ENCODE assay signal across 21 cellular contexts in genomic region chr6:64084201-64084663, GRCh38.
DNase-seq lines count a peak whose midpoint lies in the region; ATAC-seq, FAIRE-seq and TF ChIP-seq lines count a peak whose summit lies in the region.
"Had no signal": no experiment of that assay in that cellular context is flagged by ENCODE, and none has a peak within 500 bp of the region (broad histone marks: within the 10 kb centered on the region; RNA-seq: fewer than 3 reads in every experiment).

No MANE protein-coding gene starts in this region.

- no peak overlapping the region for H4K8ac ChIP-seq in mesenchymal stem cell (ENCODE audit: low read length)

- H3K9ac ChIP-seq in HepG2 (ENCODE audit: insufficient read depth, low read depth, low read length): no peak overlapping the region
- no peak overlapping the region for H3K9ac ChIP-seq in endodermal cell (ENCODE audit: extremely low read depth, low read length, poor library complexity, severe bottlenecking)
- no peak overlapping the region for H3K9ac ChIP-seq in mesenchymal stem cell (ENCODE audit: low read length)
- H3K9ac ChIP-seq: BLaER1 treated with 17β-estradiol and CSF1 and Interleukin-3, amounts not matched to agents 10 nM and 100 nM had no signal

- H2BK15ac ChIP-seq in mesenchymal stem cell (ENCODE audit: low read depth, poor library complexity, severe bottlenecking): no peak overlapping the region

- in situ Hi-C loops in HepG2 (cut with HindIII; ENCODE audit: extremely low pct_ligation_motif_present, low pct_unique_long_range_greater_than_20kb) (no loop called here), KBM-7 (cut with MboI; ENCODE audit: low pct_unique_long_range_greater_than_20kb, low sequenced_read_pairs) (no loop called here)

- H3K27me3 Mint-ChIP-seq in endodermal cell (ENCODE audit: insufficient read depth): peaks cover 2% of the 10 kb centered on the region
- no peaks in the 10 kb centered on the region for H3K27me3 Mint-ChIP-seq in CD8-positive, alpha-beta memory T cell
- H3K27me3 Mint-ChIP-seq: IgD-negative memory B cell had no signal

- no peaks in the 10 kb centered on the region for H3K36me3 Mint-ChIP-seq in endodermal cell (ENCODE audit: low read depth)
- H3K36me3 Mint-ChIP-seq in CD8-positive, alpha-beta memory T cell: no peaks in the 10 kb centered on the region

- H3K9me3 ChIP-seq in HepG2 (ENCODE audit: low read length): no peaks in the 10 kb centered on the region
- no peaks in the 10 kb centered on the region for H3K9me3 ChIP-seq in right lobe of liver
- no peaks in the 10 kb centered on the region for H3K9me3 ChIP-seq in endodermal cell (ENCODE audit: control insufficient read depth, low read length)
- no peaks in the 10 kb centered on the region for H3K9me3 ChIP-seq in mesenchymal stem cell (ENCODE audit: control insufficient read depth, low read length)
- no peaks in the 10 kb centered on the region for H3K9me3 ChIP-seq in adrenal gland (replicated peaks in 1 of 3)
- peaks cover 0 to 3% (median 0%) of the 10 kb centered on the region in 12 donors for H3K9me3 ChIP-seq in heart left ventricle
- H3K9me3 ChIP-seq in CD8-positive, alpha-beta memory T cell (ENCODE audit: low read length): no peaks in the 10 kb centered on the region
- H3K9me3 ChIP-seq: A549; BLaER1 treated with 17β-estradiol and CSF1 and Interleukin-3, amounts not matched to agents 10 nM and 100 nM; Peyer's patch had no signal

- TF ChIP-seq CTCF in HepG2 (CRISPR knock-in tag; IDR thresholded peaks at IDR 0.05): peak; percentile 52
- no peak for TF ChIP-seq CTCF in right lobe of liver (IDR thresholded peaks at IDR 0.05)
- TF ChIP-seq CTCF in endodermal cell (conservative IDR thresholded peaks at IDR 0.05): peak; percentile 11
- no peak for TF ChIP-seq CTCF in adrenal gland (IDR thresholded peaks at IDR 0.05)
- TF ChIP-seq CTCF in heart left ventricle (IDR thresholded peaks at IDR 0.05): no peak

- H3K4ac ChIP-seq in mesenchymal stem cell (ENCODE audit: low read depth in 1 of 2, low read length in 2 of 2): peak overlapping the region in 1 of 2 experiments; percentile 64

- H3K4me3 Mint-ChIP-seq in endodermal cell: no peak overlapping the region
- H3K4me3 Mint-ChIP-seq in CD8-positive, alpha-beta memory T cell: no peak overlapping the region
- H3K4me3 Mint-ChIP-seq: IgD-negative memory B cell had no signal

- H3K27ac ChIP-seq in HepG2 (ENCODE audit: extremely low read length, insufficient read depth, low read length) (no peak overlapping the region), right lobe of liver (no peak overlapping the region), endodermal cell (ENCODE audit: low read depth, low read length) (no peak overlapping the region), mesenchymal stem cell (ENCODE audit: low read length, poor library complexity, severe bottlenecking) (no peak overlapping the region), adrenal gland (no peak overlapping the region), heart left ventricle (no peak overlapping the region)
- H3K27ac ChIP-seq in CD8-positive, alpha-beta memory T cell (ENCODE audit: low read depth, low read length): no peak overlapping the region
- H3K27ac ChIP-seq: A549; BLaER1 treated with 17β-estradiol and CSF1 and Interleukin-3, amounts not matched to agents 10 nM and 100 nM; Peyer's patch; SK-N-MC had no signal

- H3K4me1 Mint-ChIP-seq in endodermal cell: peaks cover 9% of the 10 kb centered on the region
- no peaks in the 10 kb centered on the region for H3K4me1 Mint-ChIP-seq in CD8-positive, alpha-beta memory T cell
- H3K4me1 Mint-ChIP-seq: IgD-negative memory B cell had no signal

- H3K18ac ChIP-seq in mesenchymal stem cell (ENCODE audit: low read depth in 1 of 2, low read length in 2 of 2): peak overlapping the region in 1 of 2 experiments; percentile 70

- no peak overlapping the region for H3K14ac ChIP-seq in mesenchymal stem cell (ENCODE audit: low read length in 2 of 2)

- H2AFZ ChIP-seq in HepG2 (ENCODE audit: low read length) (no peak overlapping the region), mesenchymal stem cell (ENCODE audit: low read depth, low read length) (no peak overlapping the region)

- H3K4me3 ChIP-seq in HepG2 (replicated peaks in 1 of 3; ENCODE audit: insufficient read depth in 1 of 3, low read depth in 2 of 3, low read length in 3 of 3) (no peak overlapping the region), right lobe of liver (no peak overlapping the region), endodermal cell (ENCODE audit: low read length) (no peak overlapping the region), mesenchymal stem cell (ENCODE audit: insufficient read depth in 1 of 2, low read depth in 1 of 2, low read length in 2 of 2) (no peak overlapping the region), adrenal gland (no peak overlapping the region), heart left ventricle (no peak overlapping the region)
- H3K4me3 ChIP-seq in CD8-positive, alpha-beta memory T cell (ENCODE audit: low read length): no peak overlapping the region
- H3K4me3 ChIP-seq: A549; BLaER1 treated with 17β-estradiol and CSF1 and Interleukin-3, amounts not matched to agents 10 nM and 100 nM; Peyer's patch; SK-N-MC had no signal

- TF ChIP-seq POLR2A in HepG2 (IDR thresholded peaks at IDR 0.05; ENCODE audit: insufficient read depth in 1 of 2, low read depth in 2 of 2, low read length in 2 of 2) (no peak), right lobe of liver (IDR thresholded peaks at IDR 0.05) (no peak), adrenal gland (IDR thresholded peaks at IDR 0.05) (no peak), heart left ventricle (IDR thresholded peaks at IDR 0.05) (no peak)

- no peak for TF ChIP-seq RAD21 in HepG2 (CRISPR knock-in tag; IDR thresholded peaks at IDR 0.05)

- no peak overlapping the region for H2BK120ac ChIP-seq in mesenchymal stem cell (ENCODE audit: low read depth, low read length)

- H3K79me2 ChIP-seq in HepG2 (ENCODE audit: insufficient read depth, low read length): no peaks in the 10 kb centered on the region

- H3K4me1 ChIP-seq in HepG2 (ENCODE audit: insufficient read depth, low read length) (peaks cover 18% of the 10 kb centered on the region), right lobe of liver (no peaks in the 10 kb centered on the region), endodermal cell (ENCODE audit: control insufficient read depth, insufficient read depth, low read length) (peaks cover 7% of the 10 kb centered on the region), mesenchymal stem cell (ENCODE audit: control insufficient read depth, insufficient read depth, low read depth, low read length) (no peaks in the 10 kb centered on the region), adrenal gland (replicated peaks in 1 of 2) (no peaks in the 10 kb centered on the region), heart left ventricle (no peaks in the 10 kb centered on the region)
- no peaks in the 10 kb centered on the region for H3K4me1 ChIP-seq in CD8-positive, alpha-beta memory T cell (ENCODE audit: insufficient read depth, low read length)
- H3K4me1 ChIP-seq: A549; BLaER1 treated with 17β-estradiol and CSF1 and Interleukin-3, amounts not matched to agents 10 nM and 100 nM; Peyer's patch had no signal

- H4K20me1 ChIP-seq in HepG2 (ENCODE audit: insufficient read depth, low read length): no peaks in the 10 kb centered on the region
- H4K20me1 ChIP-seq: BLaER1 treated with 17β-estradiol and CSF1 and Interleukin-3, amounts not matched to agents 10 nM and 100 nM had no signal

- H2BK5ac ChIP-seq in mesenchymal stem cell (ENCODE audit: low read depth, low read length, poor library complexity, severe bottlenecking): no peak overlapping the region

- no peak overlapping the region for H3K27ac Mint-ChIP-seq in endodermal cell
- H3K27ac Mint-ChIP-seq in CD8-positive, alpha-beta memory T cell: peak overlapping the region in 1 of 8 donors; percentile 64
- H3K27ac Mint-ChIP-seq: IgD-negative memory B cell had no signal

- POLR2A ChIA-PET in HepG2 (lab: Yijun Ruan, JAX): no interaction called here
- POLR2A ChIA-PET in CD8-positive, alpha-beta memory T cell (lab: Charles Lee): no interaction called here

- peak; percentile 66 for FAIRE-seq in HepG2 (lab: Jason Lieb, UNC)
- FAIRE-seq: A549, H1 had no signal

- DNase-seq in HepG2 (ENCODE audit: low spot score) (peak; percentile 86), right lobe of liver (no peak), endodermal cell (no peak), mesenchymal stem cell (peak; percentile 41), adrenal gland (no peak), heart left ventricle (no peak), KBM-7 (no peak)
- DNase-seq in CD8-positive, alpha-beta memory T cell: no peak
- DNase-seq: DMS153, EL, MV-4-11, NCI-H1417, NCI-H1930, NCI-H774, Peyer's patch, Right ventricle myocardium superior had no signal

- H3K4me2 ChIP-seq in HepG2 (ENCODE audit: low read depth, low read length) (no peak overlapping the region), mesenchymal stem cell (ENCODE audit: low read length, poor library complexity, severe bottlenecking) (no peak overlapping the region)
- H3K4me2 ChIP-seq: A549; BLaER1 treated with 17β-estradiol and CSF1 and Interleukin-3, amounts not matched to agents 10 nM and 100 nM had no signal

- no peaks in the 10 kb centered on the region for H3K79me1 ChIP-seq in mesenchymal stem cell (replicated peaks; ENCODE audit: low read length, poor library complexity, severe bottlenecking)

- intact Hi-C loops in HepG2 (cut with micrococcal nuclease; ENCODE audit: unreplicated experiment) (loop anchor here (1.0 to 5.0 kb wide), 3 partner anchors 37 to 162 kb away; no protein-coding TSS in a partner anchor), right lobe of liver (cut with DNase I) (no loop called here), adrenal gland (cut with DNase I) (no loop called here), heart left ventricle (cut with DNase I) (no loop called here)

- CTCF ChIA-PET in HepG2 (lab: Yijun Ruan, JAX; ENCODE audit: low intra/inter-chr PET ratio, low total read pairs): no interaction called here
- CTCF ChIA-PET in CD8-positive, alpha-beta memory T cell (lab: Charles Lee): no interaction called here

- H3K23ac ChIP-seq in mesenchymal stem cell (ENCODE audit: low read length in 2 of 2): no peak overlapping the region

- H3K36me3 ChIP-seq in HepG2 (replicated peaks in 1 of 2; ENCODE audit: control insufficient read depth in 1 of 2, insufficient read depth in 2 of 2, low read length in 2 of 2) (no peaks in the 10 kb centered on the region), right lobe of liver (no peaks in the 10 kb centered on the region), endodermal cell (ENCODE audit: control insufficient read depth, insufficient read depth, low read length) (no peaks in the 10 kb centered on the region), mesenchymal stem cell (ENCODE audit: control insufficient read depth in 1 of 2, insufficient read depth in 2 of 2, low read depth in 1 of 2, low read length in 2 of 2) (no peaks in the 10 kb centered on the region), adrenal gland (replicated peaks in 1 of 2) (no peaks in the 10 kb centered on the region), heart left ventricle (no peaks in the 10 kb centered on the region)
- H3K36me3 ChIP-seq in CD8-positive, alpha-beta memory T cell (ENCODE audit: insufficient read depth, low read length): no peaks in the 10 kb centered on the region
- H3K36me3 ChIP-seq: BLaER1 treated with 17β-estradiol and CSF1 and Interleukin-3, amounts not matched to agents 10 nM and 100 nM; Peyer's patch had no signal

- H2AK5ac ChIP-seq in mesenchymal stem cell (ENCODE audit: low read length, severe bottlenecking): no peak overlapping the region

- no peak overlapping the region for H2BK12ac ChIP-seq in mesenchymal stem cell (ENCODE audit: low read length in 2 of 2)

- H3K27me3 ChIP-seq in HepG2 (ENCODE audit: control insufficient read depth in 1 of 2, insufficient read depth in 2 of 2, low read length in 2 of 2): peaks cover 0 to 5% of the 10 kb centered on the region in 2 experiments; a peak in 1 of 5 replicates
- H3K27me3 ChIP-seq in right lobe of liver: no peaks in the 10 kb centered on the region
- H3K27me3 ChIP-seq in endodermal cell (ENCODE audit: control insufficient read depth, insufficient read depth, low read length, poor library complexity, severe bottlenecking): no peaks in the 10 kb centered on the region
- no peaks in the 10 kb centered on the region for H3K27me3 ChIP-seq in mesenchymal stem cell (ENCODE audit: control insufficient read depth in 1 of 2, insufficient read depth in 1 of 2, low read length in 2 of 2)
- H3K27me3 ChIP-seq in adrenal gland: no peaks in the 10 kb centered on the region
- no peaks in the 10 kb centered on the region for H3K27me3 ChIP-seq in heart left ventricle
- H3K27me3 ChIP-seq in CD8-positive, alpha-beta memory T cell (ENCODE audit: insufficient read depth, low read length, poor library complexity, severe bottlenecking): no peaks in the 10 kb centered on the region
- H3K27me3 ChIP-seq: BLaER1 treated with 17β-estradiol and CSF1 and Interleukin-3, amounts not matched to agents 10 nM and 100 nM; Peyer's patch had no signal

- no peak overlapping the region for H4K91ac ChIP-seq in mesenchymal stem cell (ENCODE audit: low read length)

- no TSS peak for BruUV-seq in HepG2 (replicated peaks; lab: Mats Ljungman, UMichigan)

- no peaks in the 10 kb centered on the region for H3K9me3 Mint-ChIP-seq in endodermal cell
- peaks cover 0 to 20% (median 3%) of the 10 kb centered on the region in 5 donors for H3K9me3 Mint-ChIP-seq in CD8-positive, alpha-beta memory T cell

- ATAC-seq in HepG2 (peak; percentile 95), right lobe of liver (no peak), heart left ventricle (no peak)
- ATAC-seq: A549 had no signal

- TF ChIP-seq EP300 in HepG2 (IDR thresholded peaks at IDR 0.05; ENCODE audit: low read depth in 2 of 2, low read length in 2 of 2) (peak in 1 of 2 experiments; percentile 58; a peak in 1 of 4 replicates), HepG2 (CRISPR knock-in tag; IDR thresholded peaks at IDR 0.05; ENCODE audit: borderline replicate concordance) (no peak)

- WGBS in HepG2 (ENCODE audit: low lambda C conversion rate): 10% methylated on average over 1 of the region's 1 CpG
- 33% methylated on average over 1 of the region's 1 CpG for WGBS in right lobe of liver (ENCODE audit: insufficient coverage, low coverage, low lambda C conversion rate, missing lambda C conversion rate)
- 82 to 100% methylated on average over 1 of the region's 1 CpG for WGBS in endodermal cell (ENCODE audit: insufficient coverage in 1 of 2, insufficient read length in 1 of 2), 2 experiments
- WGBS in mesenchymal stem cell: 86% methylated on average over 1 of the region's 1 CpG
- 64 to 78% (median 74%) methylated on average over 1 of the region's 1 CpG for WGBS in adrenal gland, 4 donors
- 74 to 89% (median 81%) methylated on average over 1 of the region's 1 CpG for WGBS in heart left ventricle, 4 donors

Comparison
In these comparisons a context has a peak if more than half of its experiments do, and no peak if none do; other contexts are left out.
1. DNase-seq: peak in HepG2 (single experiment) and mesenchymal stem cell (single experiment); none in right lobe of liver (0 of 3), endodermal cell (single experiment), adrenal gland (0 of 7), heart left ventricle (0 of 5), CD8-positive, alpha-beta memory T cell (0 of 5) and KBM-7 (single experiment).
2. CTCF ChIP-seq: peak in HepG2 (single experiment) and endodermal cell (single experiment); none in right lobe of liver (0 of 4), adrenal gland (0 of 6) and heart left ventricle (0 of 12).